12 cellular contexts compared by ENCODE assay signal in genomic region chr7:112982441-112983063, GRCh38.
DNase-seq lines count a peak whose midpoint lies in the region; ATAC-seq lines count a peak whose summit lies in the region.
"Had no signal": no experiment of that assay in that cellular context is flagged by ENCODE, and none has a peak within 500 bp of the region (broad histone marks: within the 10 kb centered on the region; RNA-seq: fewer than 3 reads in every experiment).

No MANE protein-coding gene starts in this region.

- CTCF ChIA-PET in activated CD8-positive, alpha-beta T cell treated with anti-CD3 and anti-CD28 coated beads, Interleukin-2, amount 10 ng/mL, durations not matched to agents 7 days and 5 days (lab: Charles Lee), result no interaction called here

- H3K4me3 ChIP-seq in aorta (ENCODE audit: low read length in 2 of 2), result no peak overlapping the region

- H3K36me3 ChIP-seq in aorta (ENCODE audit: control insufficient read depth in 1 of 2, insufficient read depth in 2 of 2, low read length in 1 of 2), result no peaks in the 10 kb centered on the region
- H3K36me3 ChIP-seq: brain microvascular endothelial cell had no signal

- intact Hi-C loops in aorta (cut with DNase I), result no loop called here

- WGBS in aorta, 2 donors, result 77 to 82% methylated on average over 1 of the region's 1 CpG

- no peaks in the 10 kb centered on the region for H3K4me1 ChIP-seq in aorta (ENCODE audit: control insufficient read depth in 1 of 2, insufficient read depth in 2 of 2, low read length in 2 of 2)

- no peak for DNase-seq in NCI-H1694 (lab: John Stamatoyannopoulos, UW)
- DNase-seq in AG08395 (ENCODE audit: low spot score), result no peak
- DNase-seq in activated CD8-positive, alpha-beta T cell treated with anti-CD3 and anti-CD28 coated beads, Interleukin-2, amount 10 ng/mL, durations not matched to agents 7 days and 5 days, result no peak
- no peak for DNase-seq in aorta
- DNase-seq: brain microvascular endothelial cell; CD4-positive, alpha-beta memory T cell; NCI-H1930 had no signal

- H3K27ac ChIP-seq in aorta (ENCODE audit: low read depth in 1 of 2, low read length in 2 of 2), result no peak overlapping the region
- H3K27ac ChIP-seq: brain microvascular endothelial cell had no signal

- POLR2A ChIA-PET in activated CD8-positive, alpha-beta T cell treated with anti-CD3 and anti-CD28 coated beads, Interleukin-2, amount 10 ng/mL, durations not matched to agents 7 days and 5 days (lab: Charles Lee), result no interaction called here

- H3K9me3 Mint-ChIP-seq in IgD-negative memory B cell, result no peaks in the 10 kb centered on the region
- no peaks in the 10 kb centered on the region for H3K9me3 Mint-ChIP-seq in activated CD8-positive, alpha-beta T cell treated with anti-CD3 and anti-CD28 coated beads, Interleukin-2, amount 10 ng/mL, durations not matched to agents 7 days and 5 days (ENCODE audit: insufficient read depth)
- H3K9me3 Mint-ChIP-seq: CD4-positive, alpha-beta memory T cell had no signal

- no peaks in the 10 kb centered on the region for H3K27me3 Mint-ChIP-seq in IgD-negative memory B cell
- H3K27me3 Mint-ChIP-seq in activated CD8-positive, alpha-beta T cell treated with anti-CD3 and anti-CD28 coated beads, Interleukin-2, amount 10 ng/mL, durations not matched to agents 7 days and 5 days (ENCODE audit: low read depth), result peaks cover 2% of the 10 kb centered on the region

- no peaks in the 10 kb centered on the region for H3K36me3 Mint-ChIP-seq in IgD-negative memory B cell
- no peaks in the 10 kb centered on the region for H3K36me3 Mint-ChIP-seq in activated CD8-positive, alpha-beta T cell treated with anti-CD3 and anti-CD28 coated beads, Interleukin-2, amount 10 ng/mL, durations not matched to agents 7 days and 5 days (ENCODE audit: low read depth)
- H3K36me3 Mint-ChIP-seq: CD4-positive, alpha-beta memory T cell had no signal

- peaks cover 21 to 31% (median 24%) of the 10 kb centered on the region in 3 donors for H3K4me1 Mint-ChIP-seq in IgD-negative memory B cell
- H3K4me1 Mint-ChIP-seq in activated CD8-positive, alpha-beta T cell treated with anti-CD3 and anti-CD28 coated beads, Interleukin-2, amount 10 ng/mL, durations not matched to agents 7 days and 5 days (ENCODE audit: low read depth), result no peaks in the 10 kb centered on the region
- H3K4me1 Mint-ChIP-seq: CD4-positive, alpha-beta memory T cell had no signal

- H3K9me3 ChIP-seq in aorta (ENCODE audit: control insufficient read depth, low read length), result no peaks in the 10 kb centered on the region

- peak overlapping the region; percentile 9 to 89 (median 51) for H3K4me3 Mint-ChIP-seq in IgD-negative memory B cell
- no peak overlapping the region for H3K4me3 Mint-ChIP-seq in activated CD8-positive, alpha-beta T cell treated with anti-CD3 and anti-CD28 coated beads, Interleukin-2, amount 10 ng/mL, durations not matched to agents 7 days and 5 days
- H3K4me3 Mint-ChIP-seq: CD4-positive, alpha-beta memory T cell had no signal

- peak; percentile 83 for ATAC-seq in GM18508 (IDR thresholded peaks at IDR 0.05; ENCODE audit: insufficient read depth, unreplicated experiment)
- peak; percentile 88 for ATAC-seq in GM21367 (IDR thresholded peaks at IDR 0.05; ENCODE audit: unreplicated experiment)
- peak; percentile 72 for ATAC-seq in HG02970 (IDR thresholded peaks at IDR 0.05; ENCODE audit: low FRiP score, unreplicated experiment)
- no peak for ATAC-seq in activated CD8-positive, alpha-beta T cell treated with anti-CD3 and anti-CD28 coated beads, Interleukin-2, amount 10 ng/mL, durations not matched to agents 7 days and 5 days
- no peak for ATAC-seq in aorta (ENCODE audit: low FRiP score)
- ATAC-seq: Panc1 had no signal

- H3K27ac Mint-ChIP-seq in IgD-negative memory B cell, result peak overlapping the region; percentile 60 to 78 (median 68)
- H3K27ac Mint-ChIP-seq in activated CD8-positive, alpha-beta T cell treated with anti-CD3 and anti-CD28 coated beads, Interleukin-2, amount 10 ng/mL, durations not matched to agents 7 days and 5 days, result no peak overlapping the region
- H3K27ac Mint-ChIP-seq: CD4-positive, alpha-beta memory T cell had no signal

- no peaks in the 10 kb centered on the region for H3K27me3 ChIP-seq in aorta (ENCODE audit: control insufficient read depth in 1 of 2, insufficient read depth in 2 of 2, low read length in 1 of 2)
- H3K27me3 ChIP-seq: brain microvascular endothelial cell had no signal

Comparison
In these comparisons a context has a peak if more than half of its experiments do, and no peak if none do; other contexts are left out.
1. ATAC-seq: peak in GM18508 (single experiment), GM21367 (single experiment) and HG02970 (single experiment); none in activated CD8-positive, alpha-beta T cell treated with anti-CD3 and anti-CD28 coated beads, Interleukin-2, amount 10 ng/mL, durations not matched to agents 7 days and 5 days (single experiment) and aorta (single experiment).